Comparison of ENCODE assay signal across 18 cellular contexts in the genomic region with DNA sequence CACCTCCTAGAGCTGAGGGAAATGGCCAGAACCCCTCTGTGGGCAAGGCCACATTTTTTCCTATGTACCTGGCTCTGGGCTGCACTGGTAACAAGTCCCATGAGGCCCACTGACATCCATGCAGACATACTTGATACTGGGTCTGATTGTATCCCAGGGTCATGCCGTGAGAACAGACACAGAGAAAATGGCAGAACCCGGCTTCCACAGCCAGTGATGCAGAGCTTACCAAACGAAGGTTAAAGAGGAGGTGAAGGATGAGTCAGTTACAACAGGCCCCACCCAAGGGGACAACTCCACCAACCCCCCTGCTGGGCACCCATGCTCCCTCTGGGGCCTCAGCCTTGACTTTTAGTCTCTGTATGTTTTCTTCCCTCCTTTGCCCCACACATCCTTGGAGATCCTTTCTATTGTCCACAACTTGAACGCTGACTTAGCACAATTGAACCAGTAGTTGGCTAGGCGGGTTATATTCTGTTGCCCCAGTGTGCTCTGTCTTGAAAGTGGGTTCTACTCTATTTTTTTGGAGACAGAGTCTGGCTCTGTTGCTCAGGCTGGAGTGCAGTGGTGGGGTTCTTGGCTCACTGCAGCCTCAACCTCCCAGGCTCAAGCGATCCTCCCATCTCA.
"Had no signal": no experiment of that assay in that cellular context is flagged by ENCODE, and none has a peak within 500 bp of the region (broad histone marks: within the 10 kb centered on the region; RNA-seq: fewer than 3 reads in every experiment).

No MANE protein-coding gene starts in this region.

- H3K4me3 ChIP-seq: dorsolateral prefrontal cortex, hepatocyte, left ventricle myocardium inferior, lower lobe of right lung, right atrium auricular region, tibial artery, upper lobe of left lung, uterus had no signal

- H3K79me2 ChIP-seq: hepatocyte had no signal

- H3K27me3 ChIP-seq: hepatocyte, right atrium auricular region, upper lobe of left lung, uterus had no signal

- H3K9me3 ChIP-seq: left ventricle myocardium inferior, lower lobe of right lung, right atrium auricular region, tibial artery, upper lobe of left lung, uterus had no signal

- H3K27ac ChIP-seq: dorsolateral prefrontal cortex, hepatocyte, left ventricle myocardium inferior, lower lobe of right lung, right atrium auricular region, tibial artery, upper lobe of left lung, uterus had no signal

- H3K4me2 ChIP-seq: hepatocyte had no signal

- H3K4me1 ChIP-seq: upper lobe of left lung, uterus had no signal

- DNase-seq: cortex of kidney; effector CD8-positive, alpha-beta T cell; foreskin melanocyte; kidney; left cardiac atrium; left ventricle myocardium inferior; lower lobe of right lung; midbrain; nephron progenitor cell; stimulated activated CD4-positive, alpha-beta T cell treated with anti-CD3 and anti-CD28 coated beads, Interleukin-4, amount 100 ng/mL, for 1 hour; stimulated activated CD8-positive, alpha-beta memory T cell treated with anti-CD3 and anti-CD28 coated beads, Interleukin-4, amount 100 ng/mL, for 48 hours; tibial artery; upper lobe of left lung; uterus had no signal

- H3K36me3 ChIP-seq: left ventricle myocardium inferior, lower lobe of right lung, right atrium auricular region, tibial artery, upper lobe of left lung, uterus had no signal

- ATAC-seq: left cardiac atrium; lower lobe of right lung; stimulated activated effector memory CD8-positive, alpha-beta T cell treated with anti-CD3 and anti-CD28 coated beads, Interleukin-12 subunit alpha, Interleukin-12 subunit beta, amount 100 ng/mL, for 72 hours had no signal

- H2AFZ ChIP-seq: hepatocyte had no signal

- FAIRE-seq: kidney had no signal
